16 cellular contexts compared by ENCODE assay signal in the genomic region with DNA sequence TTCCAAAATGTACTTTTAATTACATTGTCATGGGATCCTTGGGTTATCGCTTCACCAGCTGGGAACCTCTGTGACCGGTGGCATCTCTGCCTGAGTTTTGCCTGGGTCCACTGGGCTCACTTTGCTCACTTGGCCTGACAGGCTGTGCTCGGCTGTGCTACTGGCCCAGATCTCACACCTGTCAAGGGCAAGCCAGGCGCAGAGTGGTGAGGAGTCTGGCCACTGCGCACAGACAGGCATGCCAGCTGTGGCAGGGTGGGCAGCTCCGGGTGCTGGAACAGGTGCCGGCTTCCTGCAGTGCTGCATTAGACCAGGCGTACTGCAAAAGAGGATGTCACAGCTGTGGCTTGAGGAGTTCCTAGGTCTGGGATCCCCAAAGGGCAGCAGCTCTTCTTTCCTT.
"Had no signal": no experiment of that assay in that cellular context is flagged by ENCODE, and none has a peak within 500 bp of the region (broad histone marks: within the 10 kb centered on the region; RNA-seq: fewer than 3 reads in every experiment).

No MANE protein-coding gene starts in this region.

- H3K36me3 Mint-ChIP-seq: naive B cell had no signal

- DNase-seq: effector memory CD8-positive, alpha-beta T cell; gastrocnemius medialis; heart right ventricle; hypothalamus; mesenchymal stem cell; midbrain; naive B cell; nephron progenitor cell; sigmoid colon; small intestine; stimulated activated CD4-positive, alpha-beta T cell treated with anti-CD3 and anti-CD28 coated beads, Interleukin-12 subunit alpha, Interleukin-12 subunit beta, amount 100 ng/mL, for 4 hours; stimulated activated naive CD4-positive, alpha-beta T cell treated with Interleukin-2 at 50 U/mL for 16 hours; tibial artery; upper lobe of right lung had no signal

- ATAC-seq: effector memory CD8-positive, alpha-beta T cell; gastrocnemius medialis; left lung had no signal

- H3K27ac Mint-ChIP-seq: dendritic cell treated with granulocyte-macrophage colony-stimulating factor and Interleukin-4, amounts not matched to agents 40 ng/mL and 50 ng/mL, for 4 days; effector memory CD8-positive, alpha-beta T cell; naive B cell; nephron progenitor cell had no signal

- H3K27me3 Mint-ChIP-seq: dendritic cell treated with granulocyte-macrophage colony-stimulating factor and Interleukin-4, amounts not matched to agents 40 ng/mL and 50 ng/mL, for 4 days; effector memory CD8-positive, alpha-beta T cell; naive B cell had no signal

- H3K4me3 Mint-ChIP-seq: dendritic cell treated with granulocyte-macrophage colony-stimulating factor and Interleukin-4, amounts not matched to agents 40 ng/mL and 50 ng/mL, for 4 days; effector memory CD8-positive, alpha-beta T cell; naive B cell; nephron progenitor cell had no signal

- H3K4me1 Mint-ChIP-seq: naive B cell, nephron progenitor cell had no signal
